In the genomic region with DNA sequence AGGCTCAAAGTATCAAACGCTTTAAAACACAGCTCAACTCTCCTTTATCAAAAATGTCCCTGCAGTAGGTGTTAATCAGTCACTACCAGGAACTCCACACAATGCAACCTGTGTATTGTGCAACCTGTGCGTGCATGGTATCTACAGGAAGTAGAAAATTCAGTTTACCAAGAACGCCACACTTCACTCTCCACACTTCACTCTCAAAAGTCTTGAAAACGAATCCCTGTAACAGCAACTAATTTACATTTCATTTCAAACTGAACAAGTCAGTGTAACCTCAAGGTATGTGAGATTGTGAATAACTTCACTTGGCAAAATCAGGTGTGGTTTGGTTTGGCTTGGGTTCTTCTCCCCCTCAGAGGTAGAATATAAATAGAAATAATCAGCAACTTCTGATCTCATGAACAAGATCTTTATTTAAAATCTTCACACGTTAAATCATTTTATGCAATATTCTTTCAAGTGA, we compare ENCODE assay signal across 9 cellular contexts. TPM values are rescaled to one million over a fixed set of nuclear protein-coding genes. Genes with fewer than 3 reads are reported as not detected.
DNase-seq lines count a peak whose midpoint lies in the region; ATAC-seq and TF ChIP-seq lines count a peak whose summit lies in the region.
"Had no signal": no experiment of that assay in that cellular context is flagged by ENCODE, and none has a peak within 500 bp of the region (broad histone marks: within the 10 kb centered on the region; RNA-seq: fewer than 3 reads in every experiment).

No MANE protein-coding gene starts in this region.

- peaks cover 0 to 38% (median 9%) of the 10 kb centered on the region in 4 donors for H3K4me1 ChIP-seq in right lobe of liver

- H3K27ac ChIP-seq in right lobe of liver = peak overlapping the region; percentile 81 to 90 (median 90)
- H3K27ac ChIP-seq: C4-2B had no signal

- H3K27me3 Mint-ChIP-seq in activated T-helper 17 cell treated with anti-CD3 and anti-CD28 coated beads, Interleukin-2, amount 50 U/mL, for 72 hours = no peaks in the 10 kb centered on the region

- no peaks in the 10 kb centered on the region for H3K36me3 Mint-ChIP-seq in activated T-helper 17 cell treated with anti-CD3 and anti-CD28 coated beads, Interleukin-2, amount 50 U/mL, for 72 hours (ENCODE audit: low read depth)

- H3K4me3 Mint-ChIP-seq in activated T-helper 17 cell treated with anti-CD3 and anti-CD28 coated beads, Interleukin-2, amount 50 U/mL, for 72 hours = peak overlapping the region; percentile 91

- H3K27me3 ChIP-seq in right lobe of liver = no peaks in the 10 kb centered on the region

- intact Hi-C loops in right lobe of liver (cut with DNase I) = no loop called here

- H3K36me3 ChIP-seq in right lobe of liver = no peaks in the 10 kb centered on the region

- H3K9me3 ChIP-seq in right lobe of liver = no peaks in the 10 kb centered on the region

- peak overlapping the region; percentile 88 for H3K27ac Mint-ChIP-seq in activated T-helper 17 cell treated with anti-CD3 and anti-CD28 coated beads, Interleukin-2, amount 50 U/mL, for 72 hours

- peak overlapping the region; percentile 81 to 85 (median 81) for H3K4me3 ChIP-seq in right lobe of liver

- no peak for DNase-seq in activated CD4-positive, CD25-positive, alpha-beta regulatory T cell treated with anti-CD3 and anti-CD28 coated beads, Interleukin-2, amount 50 U/mL, for 72 hours
- DNase-seq in HuH-7.5 (ENCODE audit: low spot score) = peak; percentile 47
- peak; percentile 43 to 78 (median 59) for DNase-seq in right lobe of liver
- DNase-seq in HCEC 1CT = no peak
- no peak for DNase-seq in inferior parietal cortex (ENCODE audit: extremely low spot score)

- TF ChIP-seq POLR2A in right lobe of liver (IDR thresholded peaks at IDR 0.05) = peak; percentile 60

- 11% methylated on average over 5 of the region's 5 CpGs for WGBS in right lobe of liver (ENCODE audit: insufficient coverage, low coverage, low lambda C conversion rate, missing lambda C conversion rate)

- TF ChIP-seq CTCF in right lobe of liver (IDR thresholded peaks at IDR 0.05) = peak in 1 of 4 donors; percentile 9

- no peaks in the 10 kb centered on the region for H3K9me3 Mint-ChIP-seq in activated T-helper 17 cell treated with anti-CD3 and anti-CD28 coated beads, Interleukin-2, amount 50 U/mL, for 72 hours

- peaks cover 24% of the 10 kb centered on the region for H3K4me1 Mint-ChIP-seq in activated T-helper 17 cell treated with anti-CD3 and anti-CD28 coated beads, Interleukin-2, amount 50 U/mL, for 72 hours

- ATAC-seq in activated CD4-positive, CD25-positive, alpha-beta regulatory T cell treated with anti-CD3 and anti-CD28 coated beads, Interleukin-2, amount 50 U/mL, for 24 hours = peak; percentile 8
- peak; percentile 9 for ATAC-seq in activated T-helper 17 cell treated with anti-CD3 and anti-CD28 coated beads, Interleukin-2, amount 50 U/mL, for 72 hours (replicated peaks)
- ATAC-seq in right lobe of liver (peak; percentile 14 to 49 (median 30)), HG03280 (IDR thresholded peaks at IDR 0.05; ENCODE audit: unreplicated experiment) (no peak)

RNA-seq across cellular contexts. Expression of gene RALGAPA2, which starts 1.6 kb away (rescaled TPM):
- 10 to 100 TPM; 19.2 to 23.2 TPM for total RNA-seq in activated T-helper 17 cell treated with anti-CD3 and anti-CD28 coated beads, Interleukin-2, amount 50 U/mL, for 72 hours
- 10 to 100 TPM; 38.3 to 76.7 (median 62.7) TPM for total RNA-seq in right lobe of liver

Comparison
In these comparisons a context has a peak if more than half of its experiments do, and no peak if none do; other contexts are left out.
1. DNase-seq: peak in HuH-7.5 (single experiment) and right lobe of liver (3 of 3); none in activated CD4-positive, CD25-positive, alpha-beta regulatory T cell treated with anti-CD3 and anti-CD28 coated beads, Interleukin-2, amount 50 U/mL, for 72 hours (single experiment), HCEC 1CT (single experiment) and inferior parietal cortex (single experiment).